ENCODE assay signal across 25 cellular contexts in genomic region chr9:123187131-123187530, GRCh38.
"Had no signal": no experiment of that assay in that cellular context is flagged by ENCODE, and none has a peak within 500 bp of the region (broad histone marks: within the 10 kb centered on the region; RNA-seq: fewer than 3 reads in every experiment).

No MANE protein-coding gene starts in this region.

- H3K36me3 ChIP-seq: Peyer's patch, SJSA1 had no signal

- H3K27ac ChIP-seq: Peyer's patch, RWPE1, SJSA1 had no signal

- H3K27me3 ChIP-seq: Peyer's patch, SJSA1 had no signal

- FAIRE-seq: astrocyte had no signal

- H3K4me3 ChIP-seq: Peyer's patch, SJSA1 had no signal

- H3K4me1 ChIP-seq: Peyer's patch, SJSA1 had no signal

- H3K9me3 ChIP-seq: Peyer's patch, SJSA1 had no signal

- DNase-seq: activated CD4-positive, alpha-beta memory T cell treated with anti-CD3 and anti-CD28 coated beads for 36 hours; activated CD4-positive, alpha-beta T cell treated with anti-CD3 and anti-CD28 coated beads, Interleukin-2, amount 10 ng/mL, durations not matched to agents 7 days and 5 days; activated CD4-positive, CD25-positive, alpha-beta regulatory T cell; activated CD8-positive, alpha-beta memory T cell treated with anti-CD3 and anti-CD28 coated beads for 24 hours; activated gamma-delta T cell; activated naive CD4-positive, alpha-beta T cell treated with anti-CD3 and anti-CD28 coated beads for 36 hours; activated T-cell treated with anti-CD3 and anti-CD28 coated beads, Interleukin-2, amount 50 U/mL, for 4 hours; amygdala; MM.1S; NCI-H1048; NCI-H146; NCI-H187 treated with DMSO at 0.1 percent for 48 hours; NCI-H2081 treated with DMSO at 0.1 percent for 48 hours; NCI-H2171; NCI-H226; NCI-H526; NCI-H82; Peyer's patch; Right ventricle myocardium superior; T-helper 17 cell; T-helper 9 cell had no signal

- ATAC-seq: activated T-cell treated with anti-CD3 and anti-CD28 coated beads, Interleukin-2, amount 50 U/mL, for 4 hours; activated T-helper 17 cell treated with anti-CD3 and anti-CD28 coated beads, Interleukin-2, amount 50 U/mL, for 72 hours; T-helper 17 cell had no signal
